ENCODE assay signal across 1 cellular context in the genomic region with DNA sequence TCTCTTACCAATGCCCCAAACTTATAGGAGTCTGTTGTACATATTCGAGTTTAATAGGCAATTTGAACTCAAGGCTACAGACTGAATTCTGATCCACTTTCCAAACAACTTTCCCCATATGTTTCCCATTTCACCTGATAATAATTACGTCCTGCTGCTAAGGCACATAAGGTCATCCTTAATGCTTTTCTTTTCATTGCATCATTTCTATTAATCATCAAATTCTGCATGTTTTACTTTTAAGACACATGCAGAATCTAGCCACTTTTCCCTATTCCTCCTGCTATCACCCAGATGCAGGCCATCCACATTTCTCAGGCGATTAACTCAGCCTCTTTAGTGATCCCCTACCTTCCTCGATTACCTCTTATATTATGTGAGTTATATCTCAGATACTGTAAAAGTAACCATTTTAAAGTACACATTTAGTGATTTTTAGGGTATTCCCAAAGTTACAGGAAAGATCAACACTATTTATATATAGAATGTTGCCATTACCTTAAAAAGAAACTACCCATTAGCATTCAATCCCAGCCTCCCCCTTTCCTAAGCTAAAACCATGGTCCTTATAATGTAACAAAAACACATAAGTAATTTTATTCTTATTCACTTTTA.
TF ChIP-seq lines count a peak whose summit lies in the region.

No MANE protein-coding gene starts in this region.

TF ChIP-seq in K562, 482 proteins besides CTCF, POLR2A, EP300 and RAD21 (continued from another document and continues in another):
- TF ChIP-seq, protein P1, sequence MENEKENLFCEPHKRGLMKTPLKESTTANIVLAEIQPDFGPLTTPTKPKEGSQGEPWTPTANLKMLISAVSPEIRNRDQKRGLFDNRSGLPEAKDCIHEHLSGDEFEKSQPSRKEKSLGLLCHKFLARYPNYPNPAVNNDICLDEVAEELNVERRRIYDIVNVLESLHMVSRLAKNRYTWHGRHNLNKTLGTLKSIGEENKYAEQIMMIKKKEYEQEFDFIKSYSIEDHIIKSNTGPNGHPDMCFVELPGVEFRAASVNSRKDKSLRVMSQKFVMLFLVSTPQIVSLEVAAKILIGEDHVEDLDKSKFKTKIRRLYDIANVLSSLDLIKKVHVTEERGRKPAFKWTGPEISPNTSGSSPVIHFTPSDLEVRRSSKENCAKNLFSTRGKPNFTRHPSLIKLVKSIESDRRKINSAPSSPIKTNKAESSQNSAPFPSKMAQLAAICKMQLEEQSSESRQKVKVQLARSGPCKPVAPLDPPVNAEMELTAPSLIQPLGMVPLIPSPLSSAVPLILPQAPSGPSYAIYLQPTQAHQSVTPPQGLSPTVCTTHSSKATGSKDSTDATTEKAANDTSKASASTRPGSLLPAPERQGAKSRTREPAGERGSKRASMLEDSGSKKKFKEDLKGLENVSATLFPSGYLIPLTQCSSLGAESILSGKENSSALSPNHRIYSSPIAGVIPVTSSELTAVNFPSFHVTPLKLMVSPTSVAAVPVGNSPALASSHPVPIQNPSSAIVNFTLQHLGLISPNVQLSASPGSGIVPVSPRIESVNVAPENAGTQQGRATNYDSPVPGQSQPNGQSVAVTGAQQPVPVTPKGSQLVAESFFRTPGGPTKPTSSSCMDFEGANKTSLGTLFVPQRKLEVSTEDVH (IDR thresholded peaks at IDR 0.05; ENCODE audit: low read depth, partially characterized antibody) = no peak
- TF ChIP-seq SMAD4 (CRISPR knock-in tag; conservative IDR thresholded peaks at IDR 0.05) (no peak), RFX1 (IDR thresholded peaks at IDR 0.05) (no peak; the same call in 1 of the 2 replicates), ZNF75A (CRISPR knock-in tag; IDR thresholded peaks at IDR 0.05) (no peak), FOS (IDR thresholded peaks at IDR 0.05; ENCODE audit: extremely low read depth, insufficient read length) (no peak), CBX8 (IDR thresholded peaks at IDR 0.05; ENCODE audit: borderline replicate concordance, extremely low read depth, low read depth, low read length, poor library complexity, severe bottlenecking) (no peak), TGIF2 (CRISPR knock-in tag; IDR thresholded peaks at IDR 0.05) (no peak), HNRNPLL (IDR thresholded peaks at IDR 0.05; ENCODE audit: low read depth, low read length, poor library complexity, severe bottlenecking) (no peak), ZNF584 (CRISPR knock-in tag; IDR thresholded peaks at IDR 0.05; ENCODE audit: low read depth) (peak; percentile 77; the same call in 1 of the 2 replicates), ASH1L (IDR thresholded peaks at IDR 0.05; ENCODE audit: borderline replicate concordance, low read depth, partially characterized antibody) (no peak), CCNT2 (IDR thresholded peaks at IDR 0.05; ENCODE audit: borderline replicate concordance, extremely low read depth, insufficient read length, low read depth, low read length) (no peak), PYGO2 (tag; IDR thresholded peaks at IDR 0.05) (no peak), COPS2 (conservative IDR thresholded peaks at IDR 0.05) (no peak)
- TF ChIP-seq, protein P2, sequence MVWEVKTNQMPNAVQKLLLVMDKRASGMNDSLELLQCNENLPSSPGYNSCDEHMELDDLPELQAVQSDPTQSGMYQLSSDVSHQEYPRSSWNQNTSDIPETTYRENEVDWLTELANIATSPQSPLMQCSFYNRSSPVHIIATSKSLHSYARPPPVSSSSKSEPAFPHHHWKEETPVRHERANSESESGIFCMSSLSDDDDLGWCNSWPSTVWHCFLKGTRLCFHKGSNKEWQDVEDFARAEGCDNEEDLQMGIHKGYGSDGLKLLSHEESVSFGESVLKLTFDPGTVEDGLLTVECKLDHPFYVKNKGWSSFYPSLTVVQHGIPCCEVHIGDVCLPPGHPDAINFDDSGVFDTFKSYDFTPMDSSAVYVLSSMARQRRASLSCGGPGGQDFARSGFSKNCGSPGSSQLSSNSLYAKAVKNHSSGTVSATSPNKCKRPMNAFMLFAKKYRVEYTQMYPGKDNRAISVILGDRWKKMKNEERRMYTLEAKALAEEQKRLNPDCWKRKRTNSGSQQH (CRISPR knock-in tag; IDR thresholded peaks at IDR 0.05) = no peak
- TF ChIP-seq, protein P3, sequence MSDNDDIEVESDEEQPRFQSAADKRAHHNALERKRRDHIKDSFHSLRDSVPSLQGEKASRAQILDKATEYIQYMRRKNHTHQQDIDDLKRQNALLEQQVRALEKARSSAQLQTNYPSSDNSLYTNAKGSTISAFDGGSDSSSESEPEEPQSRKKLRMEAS (CRISPR knock-in tag; IDR thresholded peaks at IDR 0.05) = no peak
- TF ChIP-seq, protein P4, sequence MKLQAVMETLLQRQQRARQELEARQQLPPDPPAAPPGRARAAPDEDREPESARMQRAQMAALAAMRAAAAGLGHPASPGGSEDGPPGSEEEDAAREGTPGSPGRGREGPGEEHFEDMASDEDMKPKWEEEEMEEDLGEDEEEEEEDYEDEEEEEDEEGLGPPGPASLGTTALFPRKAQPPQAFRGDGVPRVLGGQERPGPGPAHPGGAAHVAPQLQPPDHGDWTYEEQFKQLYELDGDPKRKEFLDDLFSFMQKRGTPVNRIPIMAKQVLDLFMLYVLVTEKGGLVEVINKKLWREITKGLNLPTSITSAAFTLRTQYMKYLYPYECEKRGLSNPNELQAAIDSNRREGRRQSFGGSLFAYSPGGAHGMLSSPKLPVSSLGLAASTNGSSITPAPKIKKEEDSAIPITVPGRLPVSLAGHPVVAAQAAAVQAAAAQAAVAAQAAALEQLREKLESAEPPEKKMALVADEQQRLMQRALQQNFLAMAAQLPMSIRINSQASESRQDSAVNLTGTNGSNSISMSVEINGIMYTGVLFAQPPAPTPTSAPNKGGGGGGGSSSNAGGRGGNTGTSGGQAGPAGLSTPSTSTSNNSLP (IDR thresholded peaks at IDR 0.05; ENCODE audit: borderline replicate concordance, low read depth, low read length) = no peak
- TF ChIP-seq, protein P5, sequence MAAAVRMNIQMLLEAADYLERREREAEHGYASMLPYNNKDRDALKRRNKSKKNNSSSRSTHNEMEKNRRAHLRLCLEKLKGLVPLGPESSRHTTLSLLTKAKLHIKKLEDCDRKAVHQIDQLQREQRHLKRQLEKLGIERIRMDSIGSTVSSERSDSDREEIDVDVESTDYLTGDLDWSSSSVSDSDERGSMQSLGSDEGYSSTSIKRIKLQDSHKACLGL (CRISPR knock-in tag; IDR thresholded peaks at IDR 0.05; ENCODE audit: borderline replicate concordance, poor library complexity, severe bottlenecking) = no peak
- TF ChIP-seq, protein P6, sequence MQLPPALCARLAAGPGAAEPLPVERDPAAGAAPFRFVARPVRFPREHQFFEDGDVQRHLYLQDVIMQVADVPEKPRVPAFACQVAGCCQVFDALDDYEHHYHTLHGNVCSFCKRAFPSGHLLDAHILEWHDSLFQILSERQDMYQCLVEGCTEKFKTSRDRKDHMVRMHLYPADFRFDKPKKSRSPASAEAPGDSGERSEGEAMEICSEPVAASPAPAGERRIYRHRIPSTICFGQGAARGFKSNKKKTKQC (CRISPR knock-in tag; IDR thresholded peaks at IDR 0.05) = no peak
- TF ChIP-seq, protein P7, sequence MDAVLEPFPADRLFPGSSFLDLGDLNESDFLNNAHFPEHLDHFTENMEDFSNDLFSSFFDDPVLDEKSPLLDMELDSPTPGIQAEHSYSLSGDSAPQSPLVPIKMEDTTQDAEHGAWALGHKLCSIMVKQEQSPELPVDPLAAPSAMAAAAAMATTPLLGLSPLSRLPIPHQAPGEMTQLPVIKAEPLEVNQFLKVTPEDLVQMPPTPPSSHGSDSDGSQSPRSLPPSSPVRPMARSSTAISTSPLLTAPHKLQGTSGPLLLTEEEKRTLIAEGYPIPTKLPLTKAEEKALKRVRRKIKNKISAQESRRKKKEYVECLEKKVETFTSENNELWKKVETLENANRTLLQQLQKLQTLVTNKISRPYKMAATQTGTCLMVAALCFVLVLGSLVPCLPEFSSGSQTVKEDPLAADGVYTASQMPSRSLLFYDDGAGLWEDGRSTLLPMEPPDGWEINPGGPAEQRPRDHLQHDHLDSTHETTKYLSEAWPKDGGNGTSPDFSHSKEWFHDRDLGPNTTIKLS (IDR thresholded peaks at IDR 0.05; ENCODE audit: borderline replicate concordance, low read depth) = no peak
- TF ChIP-seq, protein P8, sequence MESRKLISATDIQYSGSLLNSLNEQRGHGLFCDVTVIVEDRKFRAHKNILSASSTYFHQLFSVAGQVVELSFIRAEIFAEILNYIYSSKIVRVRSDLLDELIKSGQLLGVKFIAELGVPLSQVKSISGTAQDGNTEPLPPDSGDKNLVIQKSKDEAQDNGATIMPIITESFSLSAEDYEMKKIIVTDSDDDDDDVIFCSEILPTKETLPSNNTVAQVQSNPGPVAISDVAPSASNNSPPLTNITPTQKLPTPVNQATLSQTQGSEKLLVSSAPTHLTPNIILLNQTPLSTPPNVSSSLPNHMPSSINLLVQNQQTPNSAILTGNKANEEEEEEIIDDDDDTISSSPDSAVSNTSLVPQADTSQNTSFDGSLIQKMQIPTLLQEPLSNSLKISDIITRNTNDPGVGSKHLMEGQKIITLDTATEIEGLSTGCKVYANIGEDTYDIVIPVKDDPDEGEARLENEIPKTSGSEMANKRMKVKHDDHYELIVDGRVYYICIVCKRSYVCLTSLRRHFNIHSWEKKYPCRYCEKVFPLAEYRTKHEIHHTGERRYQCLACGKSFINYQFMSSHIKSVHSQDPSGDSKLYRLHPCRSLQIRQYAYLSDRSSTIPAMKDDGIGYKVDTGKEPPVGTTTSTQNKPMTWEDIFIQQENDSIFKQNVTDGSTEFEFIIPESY (CRISPR knock-in tag; IDR thresholded peaks at IDR 0.05) = no peak
- TF ChIP-seq, protein P9, sequence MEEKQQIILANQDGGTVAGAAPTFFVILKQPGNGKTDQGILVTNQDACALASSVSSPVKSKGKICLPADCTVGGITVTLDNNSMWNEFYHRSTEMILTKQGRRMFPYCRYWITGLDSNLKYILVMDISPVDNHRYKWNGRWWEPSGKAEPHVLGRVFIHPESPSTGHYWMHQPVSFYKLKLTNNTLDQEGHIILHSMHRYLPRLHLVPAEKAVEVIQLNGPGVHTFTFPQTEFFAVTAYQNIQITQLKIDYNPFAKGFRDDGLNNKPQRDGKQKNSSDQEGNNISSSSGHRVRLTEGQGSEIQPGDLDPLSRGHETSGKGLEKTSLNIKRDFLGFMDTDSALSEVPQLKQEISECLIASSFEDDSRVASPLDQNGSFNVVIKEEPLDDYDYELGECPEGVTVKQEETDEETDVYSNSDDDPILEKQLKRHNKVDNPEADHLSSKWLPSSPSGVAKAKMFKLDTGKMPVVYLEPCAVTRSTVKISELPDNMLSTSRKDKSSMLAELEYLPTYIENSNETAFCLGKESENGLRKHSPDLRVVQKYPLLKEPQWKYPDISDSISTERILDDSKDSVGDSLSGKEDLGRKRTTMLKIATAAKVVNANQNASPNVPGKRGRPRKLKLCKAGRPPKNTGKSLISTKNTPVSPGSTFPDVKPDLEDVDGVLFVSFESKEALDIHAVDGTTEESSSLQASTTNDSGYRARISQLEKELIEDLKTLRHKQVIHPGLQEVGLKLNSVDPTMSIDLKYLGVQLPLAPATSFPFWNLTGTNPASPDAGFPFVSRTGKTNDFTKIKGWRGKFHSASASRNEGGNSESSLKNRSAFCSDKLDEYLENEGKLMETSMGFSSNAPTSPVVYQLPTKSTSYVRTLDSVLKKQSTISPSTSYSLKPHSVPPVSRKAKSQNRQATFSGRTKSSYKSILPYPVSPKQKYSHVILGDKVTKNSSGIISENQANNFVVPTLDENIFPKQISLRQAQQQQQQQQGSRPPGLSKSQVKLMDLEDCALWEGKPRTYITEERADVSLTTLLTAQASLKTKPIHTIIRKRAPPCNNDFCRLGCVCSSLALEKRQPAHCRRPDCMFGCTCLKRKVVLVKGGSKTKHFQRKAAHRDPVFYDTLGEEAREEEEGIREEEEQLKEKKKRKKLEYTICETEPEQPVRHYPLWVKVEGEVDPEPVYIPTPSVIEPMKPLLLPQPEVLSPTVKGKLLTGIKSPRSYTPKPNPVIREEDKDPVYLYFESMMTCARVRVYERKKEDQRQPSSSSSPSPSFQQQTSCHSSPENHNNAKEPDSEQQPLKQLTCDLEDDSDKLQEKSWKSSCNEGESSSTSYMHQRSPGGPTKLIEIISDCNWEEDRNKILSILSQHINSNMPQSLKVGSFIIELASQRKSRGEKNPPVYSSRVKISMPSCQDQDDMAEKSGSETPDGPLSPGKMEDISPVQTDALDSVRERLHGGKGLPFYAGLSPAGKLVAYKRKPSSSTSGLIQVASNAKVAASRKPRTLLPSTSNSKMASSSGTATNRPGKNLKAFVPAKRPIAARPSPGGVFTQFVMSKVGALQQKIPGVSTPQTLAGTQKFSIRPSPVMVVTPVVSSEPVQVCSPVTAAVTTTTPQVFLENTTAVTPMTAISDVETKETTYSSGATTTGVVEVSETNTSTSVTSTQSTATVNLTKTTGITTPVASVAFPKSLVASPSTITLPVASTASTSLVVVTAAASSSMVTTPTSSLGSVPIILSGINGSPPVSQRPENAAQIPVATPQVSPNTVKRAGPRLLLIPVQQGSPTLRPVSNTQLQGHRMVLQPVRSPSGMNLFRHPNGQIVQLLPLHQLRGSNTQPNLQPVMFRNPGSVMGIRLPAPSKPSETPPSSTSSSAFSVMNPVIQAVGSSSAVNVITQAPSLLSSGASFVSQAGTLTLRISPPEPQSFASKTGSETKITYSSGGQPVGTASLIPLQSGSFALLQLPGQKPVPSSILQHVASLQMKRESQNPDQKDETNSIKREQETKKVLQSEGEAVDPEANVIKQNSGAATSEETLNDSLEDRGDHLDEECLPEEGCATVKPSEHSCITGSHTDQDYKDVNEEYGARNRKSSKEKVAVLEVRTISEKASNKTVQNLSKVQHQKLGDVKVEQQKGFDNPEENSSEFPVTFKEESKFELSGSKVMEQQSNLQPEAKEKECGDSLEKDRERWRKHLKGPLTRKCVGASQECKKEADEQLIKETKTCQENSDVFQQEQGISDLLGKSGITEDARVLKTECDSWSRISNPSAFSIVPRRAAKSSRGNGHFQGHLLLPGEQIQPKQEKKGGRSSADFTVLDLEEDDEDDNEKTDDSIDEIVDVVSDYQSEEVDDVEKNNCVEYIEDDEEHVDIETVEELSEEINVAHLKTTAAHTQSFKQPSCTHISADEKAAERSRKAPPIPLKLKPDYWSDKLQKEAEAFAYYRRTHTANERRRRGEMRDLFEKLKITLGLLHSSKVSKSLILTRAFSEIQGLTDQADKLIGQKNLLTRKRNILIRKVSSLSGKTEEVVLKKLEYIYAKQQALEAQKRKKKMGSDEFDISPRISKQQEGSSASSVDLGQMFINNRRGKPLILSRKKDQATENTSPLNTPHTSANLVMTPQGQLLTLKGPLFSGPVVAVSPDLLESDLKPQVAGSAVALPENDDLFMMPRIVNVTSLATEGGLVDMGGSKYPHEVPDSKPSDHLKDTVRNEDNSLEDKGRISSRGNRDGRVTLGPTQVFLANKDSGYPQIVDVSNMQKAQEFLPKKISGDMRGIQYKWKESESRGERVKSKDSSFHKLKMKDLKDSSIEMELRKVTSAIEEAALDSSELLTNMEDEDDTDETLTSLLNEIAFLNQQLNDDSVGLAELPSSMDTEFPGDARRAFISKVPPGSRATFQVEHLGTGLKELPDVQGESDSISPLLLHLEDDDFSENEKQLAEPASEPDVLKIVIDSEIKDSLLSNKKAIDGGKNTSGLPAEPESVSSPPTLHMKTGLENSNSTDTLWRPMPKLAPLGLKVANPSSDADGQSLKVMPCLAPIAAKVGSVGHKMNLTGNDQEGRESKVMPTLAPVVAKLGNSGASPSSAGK (IDR thresholded peaks at IDR 0.05) = no peak
- TF ChIP-seq, protein P10, sequence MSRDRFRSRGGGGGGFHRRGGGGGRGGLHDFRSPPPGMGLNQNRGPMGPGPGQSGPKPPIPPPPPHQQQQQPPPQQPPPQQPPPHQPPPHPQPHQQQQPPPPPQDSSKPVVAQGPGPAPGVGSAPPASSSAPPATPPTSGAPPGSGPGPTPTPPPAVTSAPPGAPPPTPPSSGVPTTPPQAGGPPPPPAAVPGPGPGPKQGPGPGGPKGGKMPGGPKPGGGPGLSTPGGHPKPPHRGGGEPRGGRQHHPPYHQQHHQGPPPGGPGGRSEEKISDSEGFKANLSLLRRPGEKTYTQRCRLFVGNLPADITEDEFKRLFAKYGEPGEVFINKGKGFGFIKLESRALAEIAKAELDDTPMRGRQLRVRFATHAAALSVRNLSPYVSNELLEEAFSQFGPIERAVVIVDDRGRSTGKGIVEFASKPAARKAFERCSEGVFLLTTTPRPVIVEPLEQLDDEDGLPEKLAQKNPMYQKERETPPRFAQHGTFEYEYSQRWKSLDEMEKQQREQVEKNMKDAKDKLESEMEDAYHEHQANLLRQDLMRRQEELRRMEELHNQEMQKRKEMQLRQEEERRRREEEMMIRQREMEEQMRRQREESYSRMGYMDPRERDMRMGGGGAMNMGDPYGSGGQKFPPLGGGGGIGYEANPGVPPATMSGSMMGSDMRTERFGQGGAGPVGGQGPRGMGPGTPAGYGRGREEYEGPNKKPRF (IDR thresholded peaks at IDR 0.05; ENCODE audit: low read depth, low read length) = no peak
